ENCODE assay signal across 26 cellular contexts in the genomic region with DNA sequence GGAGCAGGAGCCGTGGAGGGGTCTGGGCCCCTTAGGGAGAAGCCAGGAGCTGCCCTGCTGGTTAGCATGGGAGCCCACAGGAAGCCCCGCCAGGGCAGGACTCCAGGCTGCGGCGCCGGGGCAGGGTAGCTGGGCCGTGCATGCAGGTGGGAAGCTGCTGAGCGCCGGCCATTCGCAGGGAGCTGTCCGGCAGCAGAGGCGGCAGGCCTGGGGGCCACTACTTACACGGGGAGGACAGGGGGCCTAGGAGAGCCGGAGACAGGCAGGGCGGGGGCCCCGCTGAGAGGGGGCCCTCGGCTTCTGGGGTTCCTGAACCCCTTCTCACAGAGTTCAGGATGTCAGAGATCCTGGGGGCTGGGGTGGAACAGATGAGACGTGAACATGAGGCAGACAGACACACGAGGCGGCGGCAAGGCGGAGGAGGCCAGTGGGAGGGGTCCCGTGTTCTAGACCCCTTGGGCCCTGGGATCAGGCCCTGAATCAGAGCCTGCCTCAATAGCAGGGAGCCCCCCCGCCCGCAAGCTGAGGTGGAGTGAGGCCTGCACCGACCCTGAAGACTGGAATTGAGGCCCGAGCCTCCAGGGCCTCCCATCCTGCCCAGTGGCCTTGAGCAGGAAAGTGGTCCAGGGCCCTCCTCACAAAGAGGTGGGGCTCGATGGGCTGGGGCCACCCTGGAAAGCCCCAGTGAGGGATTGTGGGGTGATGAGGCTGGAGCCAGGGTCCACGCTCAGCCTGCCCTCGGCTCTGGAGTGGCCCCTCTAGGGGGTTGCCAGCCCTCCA. TPM values are rescaled to one million over a fixed set of nuclear protein-coding genes. Genes with fewer than 3 reads are reported as not detected.
"Had no signal": no experiment of that assay in that cellular context is flagged by ENCODE, and none has a peak within 500 bp of the region (broad histone marks: within the 10 kb centered on the region; RNA-seq: fewer than 3 reads in every experiment).

No MANE protein-coding gene starts in this region.

- H3K9me3 ChIP-seq: left lung, lower lobe of right lung, neutrophil, psoas muscle, right lobe of liver, tibial nerve, uterus had no signal

- ATAC-seq: left colon; left lung; lower lobe of right lung; naive thymus-derived CD8-positive, alpha-beta T cell; psoas muscle; right lobe of liver; stimulated activated memory B cell treated with anti-CD40 and anti-IgM and Interleukin-4, amounts not matched to agents 10 μg/mL and 1 μg/mL and 100 μg/mL, for 72 hours; stimulated activated naive CD8-positive, alpha-beta T cell treated with anti-CD3 and anti-CD28 coated beads, Interleukin-15, amount 100 ng/mL, for 72 hours had no signal

- H3K4me1 ChIP-seq: left lung, lower lobe of right lung, parathyroid adenoma, right lobe of liver, tibial nerve, uterus had no signal

- FAIRE-seq: islet of Langerhans, kidney had no signal

- H3K27me3 ChIP-seq: right lobe of liver had no signal

- H3K4me2 ChIP-seq: smooth muscle cell had no signal

- H3K9ac ChIP-seq: parathyroid adenoma had no signal

- DNase-seq: hypothalamus; immature natural killer cell; kidney; left colon; lower lobe of right lung; mammary epithelial cell; mesenchymal stem cell; naive thymus-derived CD8-positive, alpha-beta T cell; occipital lobe; right lobe of liver; stimulated activated CD4-positive, alpha-beta T cell treated with anti-CD3 and anti-CD28 coated beads, Interleukin-1b, Interleukin-23, amount 100 ng/mL, for 48 hours; stimulated activated CD4-positive, alpha-beta T cell treated with anti-CD3 and anti-CD28 coated beads, Interleukin-2, amount 100 ng/mL, for 48 hours; stimulated activated CD4-positive, alpha-beta T cell treated with anti-CD3 and anti-CD28 coated beads, Interleukin-4, amount 100 ng/mL, for 4 hours; stimulated activated CD8-positive, alpha-beta memory T cell treated with anti-CD3 and anti-CD28 coated beads, Interleukin-4, amount 100 ng/mL, for 48 hours; stimulated activated naive CD4-positive, alpha-beta T cell treated with Interleukin-2 at 50 U/mL for 16 hours; stimulated activated naive CD8-positive, alpha-beta T cell treated with anti-CD3 and anti-CD28 coated beads, Interleukin-15, amount 100 ng/mL, for 72 hours; uterus had no signal

- H3K4me3 ChIP-seq: left lung, lower lobe of right lung, psoas muscle, right lobe of liver, smooth muscle cell, tibial nerve, uterus had no signal

- H3K36me3 ChIP-seq: left lung, lower lobe of right lung, neutrophil, right lobe of liver, tibial nerve, uterus had no signal

- H3K27ac ChIP-seq: left lung, lower lobe of right lung, neutrophil, parathyroid adenoma, psoas muscle, right lobe of liver, tibial nerve, uterus had no signal

- H2AFZ ChIP-seq: parathyroid adenoma had no signal

RNA-seq across cellular contexts. Expression of a gene that starts 39.5 kb away (rescaled TPM):
- total RNA-seq: mammary epithelial cell, osteocyte, psoas muscle had no signal
- polyA plus RNA-seq: immature natural killer cell, mammary epithelial cell had no signal
